8 cellular contexts compared by ENCODE assay signal in the genomic region with DNA sequence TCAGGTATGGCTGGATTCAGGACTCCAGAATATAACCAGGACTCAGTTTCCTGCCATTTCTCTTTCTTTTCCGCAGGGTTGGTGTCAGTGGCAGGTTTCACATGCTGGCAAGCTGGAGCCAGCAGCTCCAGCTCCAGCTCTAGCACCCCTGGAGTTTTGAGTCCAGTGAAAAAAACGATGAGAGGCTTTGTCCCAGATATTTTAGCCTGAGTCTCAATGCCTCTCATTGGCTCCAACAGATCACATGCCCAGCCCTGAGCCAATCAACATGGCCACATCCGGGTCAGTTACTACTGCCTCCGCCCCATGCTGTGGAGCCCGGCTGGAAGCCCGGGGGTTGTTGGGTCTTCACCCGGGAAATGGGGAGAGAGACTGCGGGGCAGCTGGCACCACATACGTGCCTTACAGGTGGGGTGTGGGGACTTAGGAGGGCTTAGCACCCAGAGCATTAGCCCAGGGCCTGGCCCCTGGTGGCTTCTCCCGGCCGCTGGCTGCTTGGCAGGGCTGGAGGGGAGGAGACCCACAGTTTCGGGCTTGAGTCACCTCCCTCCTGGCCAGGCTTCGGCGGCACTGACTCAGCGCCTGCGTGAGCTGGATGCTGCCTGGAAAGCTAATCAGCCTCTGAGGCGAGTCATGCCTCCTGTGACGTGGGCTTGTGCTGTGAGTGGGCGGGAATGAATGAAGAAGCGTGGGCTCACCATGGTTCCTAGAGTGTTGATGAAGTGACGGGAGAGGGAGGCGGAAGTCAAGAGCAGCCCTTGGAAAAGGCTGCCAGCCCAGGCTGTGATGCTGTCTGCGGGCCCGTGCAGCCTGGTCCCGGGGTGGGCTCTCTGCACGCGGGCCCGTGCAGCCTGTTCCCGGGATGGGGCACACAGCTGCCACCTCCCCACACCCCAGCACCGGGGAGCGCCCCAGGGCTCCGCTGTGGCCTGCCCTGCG. TPM values are rescaled to one million over a fixed set of nuclear protein-coding genes. Genes with fewer than 3 reads are reported as not detected.
DNase-seq lines count a peak whose midpoint lies in the region; ATAC-seq, FAIRE-seq and TF ChIP-seq lines count a peak whose summit lies in the region.

No MANE protein-coding gene starts in this region.

- TF ChIP-seq RAD21 in HepG2 (CRISPR knock-in tag; IDR thresholded peaks at IDR 0.05) = 0 out of 2 replicates have a peak, but pooled peaks have one; percentile 6

- no peaks in the 10 kb centered on the region for H3K9me3 ChIP-seq in HepG2 (ENCODE audit: low read length)

- no peak for TF ChIP-seq CTCF in HepG2 (CRISPR knock-in tag; IDR thresholded peaks at IDR 0.05)

- TSS peak; percentile 84 for BruUV-seq in HepG2 (replicated peaks; lab: Mats Ljungman, UMichigan)

- ATAC-seq in HG03558 (IDR thresholded peaks at IDR 0.05; ENCODE audit: extremely low read depth, unreplicated experiment) (peak; percentile 37), HepG2 (peak; percentile 96), HG03025 (IDR thresholded peaks at IDR 0.05; ENCODE audit: low FRiP score, unreplicated experiment) (no peak)

- peak; percentile 64 for DNase-seq in DMS79 (lab: John Stamatoyannopoulos, UW)
- peak; percentile 86 for DNase-seq in NCI-H774 (lab: John Stamatoyannopoulos, UW)
- DNase-seq in activated CD4-positive, alpha-beta T cell treated with anti-CD3 and anti-CD28 coated beads, Interleukin-2, amount 50 U/mL, for 48 hours = peak; percentile 92 to 94
- DNase-seq in dedifferentiated amniotic fluid mesenchymal stem cell (ENCODE audit: extremely low spot score) = peak; percentile 99
- peak; percentile 95 for DNase-seq in HepG2 (ENCODE audit: low spot score)
- peak; percentile 97 for DNase-seq in stimulated activated CD4-positive, alpha-beta T cell treated with anti-CD3 and anti-CD28 coated beads, Interleukin-1b, Interleukin-23, amount 100 ng/mL, for 48 hours

- FAIRE-seq in HepG2 (lab: Jason Lieb, UNC) = peak; percentile 96

- no peaks in the 10 kb centered on the region for H4K20me1 ChIP-seq in HepG2 (ENCODE audit: insufficient read depth, low read length)

- H3K36me3 ChIP-seq in HepG2 (replicated peaks in 1 of 2; ENCODE audit: control insufficient read depth in 1 of 2, insufficient read depth in 2 of 2, low read length in 2 of 2) = no peaks in the 10 kb centered on the region

- 0% methylated on average over 6 of the region's 33 CpGs for WGBS in HepG2 (ENCODE audit: low lambda C conversion rate)

- TF ChIP-seq EP300 in HepG2 (IDR thresholded peaks at IDR 0.05; ENCODE audit: low read depth in 2 of 2, low read length in 2 of 2) (no peak), HepG2 (CRISPR knock-in tag; IDR thresholded peaks at IDR 0.05; ENCODE audit: borderline replicate concordance) (no peak; the same call in 1 of the 2 replicates)

- in situ Hi-C loops in HepG2 (cut with HindIII; ENCODE audit: extremely low pct_ligation_motif_present, low pct_unique_long_range_greater_than_20kb) = loop anchor here (5.0 kb wide), 1 partner anchor 215 kb away; no protein-coding TSS in a partner anchor

- H3K4me2 ChIP-seq in HepG2 (ENCODE audit: low read depth, low read length) = peak overlapping the region; percentile 89

- peak overlapping the region; percentile 68 for H2AFZ ChIP-seq in HepG2 (ENCODE audit: low read length)

- peak overlapping the region; percentile 94 for H3K9ac ChIP-seq in HepG2 (ENCODE audit: insufficient read depth, low read depth, low read length)

- TF ChIP-seq POLR2A in HepG2 (IDR thresholded peaks at IDR 0.05; ENCODE audit: insufficient read depth in 1 of 2, low read depth in 2 of 2, low read length in 2 of 2) = peak; percentile 85 to 91

- H3K27ac ChIP-seq in HepG2 (ENCODE audit: extremely low read length, insufficient read depth, low read length) = peak overlapping the region; percentile 87

- H3K27me3 ChIP-seq in HepG2 (ENCODE audit: control insufficient read depth in 1 of 2, insufficient read depth in 2 of 2, low read length in 2 of 2) = no peaks in the 10 kb centered on the region; a peak in 1 of 5 replicates

- H3K4me1 ChIP-seq in HepG2 (ENCODE audit: insufficient read depth, low read length) = peaks cover 45% of the 10 kb centered on the region

- POLR2A ChIA-PET in HepG2 (lab: Yijun Ruan, JAX) = interaction anchor here (0.6 to 3.1 kb wide), 22 partner anchors 9 to 730 kb away, joined by 3 to 28 read pairs (median 4); a partner anchor contains a TSS

- peak overlapping the region; percentile 68 to 90 (median 74) for H3K4me3 ChIP-seq in HepG2 (replicated peaks in 1 of 3; ENCODE audit: insufficient read depth in 1 of 3, low read depth in 2 of 3, low read length in 3 of 3)

- intact Hi-C loops in HepG2 (cut with micrococcal nuclease; ENCODE audit: unreplicated experiment) = no loop called here

- no peaks in the 10 kb centered on the region for H3K79me2 ChIP-seq in HepG2 (ENCODE audit: insufficient read depth, low read length)

- CTCF ChIA-PET in HepG2 (lab: Yijun Ruan, JAX; ENCODE audit: low intra/inter-chr PET ratio, low total read pairs) = no interaction called here

TF ChIP-seq in HepG2, 621 proteins besides CTCF, POLR2A, EP300 and RAD21 (continues in another document):
- TF ChIP-seq ISX (CRISPR knock-in tag; conservative IDR thresholded peaks at IDR 0.05) = no peak
- no peak; the same call in 1 of the 2 replicates for TF ChIP-seq ZFP82 (CRISPR knock-in tag; IDR thresholded peaks at IDR 0.05; ENCODE audit: borderline replicate concordance)
- TF ChIP-seq CEBPG (CRISPR knock-in tag; IDR thresholded peaks at IDR 0.05) = no peak
- TF ChIP-seq ZNF883 (CRISPR knock-in tag; IDR thresholded peaks at IDR 0.05; ENCODE audit: not compliant biosample characterization) = peak; percentile 49
- TF ChIP-seq ZNF333 (CRISPR knock-in tag; IDR thresholded peaks at IDR 0.05; ENCODE audit: borderline replicate concordance) = 0 out of 2 replicates have a peak, but pooled peaks have one; percentile 49
- TF ChIP-seq, protein P1, sequence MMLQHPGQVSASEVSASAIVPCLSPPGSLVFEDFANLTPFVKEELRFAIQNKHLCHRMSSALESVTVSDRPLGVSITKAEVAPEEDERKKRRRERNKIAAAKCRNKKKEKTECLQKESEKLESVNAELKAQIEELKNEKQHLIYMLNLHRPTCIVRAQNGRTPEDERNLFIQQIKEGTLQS (CRISPR knock-in tag; IDR thresholded peaks at IDR 0.05) = no peak
- TF ChIP-seq HNRNPUL1 (IDR thresholded peaks at IDR 0.05; ENCODE audit: low read depth, low read length) = no peak
- TF ChIP-seq ARNT2 (CRISPR knock-in tag; IDR thresholded peaks at IDR 0.05; ENCODE audit: low read depth) = no peak; the same call in 1 of the 2 replicates
- TF ChIP-seq ZNF788 (CRISPR knock-in tag; IDR thresholded peaks at IDR 0.05; ENCODE audit: borderline replicate concordance) = peak; percentile 41; the same call in 1 of the 2 replicates

RNA-seq across cellular contexts. Expression of a gene that starts 15.3 kb away (rescaled TPM):
- total RNA-seq in HepG2 (2016; rRNA removed; fragmentation: Illumina TruSeq; extraction: Trizol) = 8.2 and 9.9 TPM in 2 replicates
- 10.0 and 14.3 TPM in 2 replicates for total RNA-seq in HepG2 (2016; cell fraction: cytosol; rRNA removed; fragmentation: Illumina TruSeq; extraction: Trizol; ENCODE audit: low read depth)
- total RNA-seq in HepG2 (2016; cell fraction: insoluble cytoplasmic fraction; rRNA removed; fragmentation: Illumina TruSeq; extraction: Trizol) = 5.1 and 7.9 TPM in 2 replicates
- total RNA-seq in HepG2 (2016; cell fraction: membrane; rRNA removed; fragmentation: Illumina TruSeq; extraction: Trizol) = 4.8 and 7.5 TPM in 2 replicates
- 11.0 and 11.8 TPM in 2 replicates for total RNA-seq in HepG2 (2016; cell fraction: nucleus; rRNA removed; fragmentation: Illumina TruSeq; extraction: Trizol)
- 2.4 TPM in 2 replicates for polyA plus RNA-seq in HepG2 (2011; rRNA removed)
- polyA plus RNA-seq in HepG2 (2011; cell fraction: cytosol; rRNA removed) = 2.0 and 2.1 TPM in 2 replicates
- 12.6 and 14.1 TPM in 2 replicates for polyA plus RNA-seq in HepG2 (2011; cell fraction: nucleus; rRNA removed)
- polyA plus RNA-seq in HepG2 (2012) = 5.7 and 10.2 TPM in 2 replicates
- polyA plus RNA-seq in HepG2 (2016; cell fraction: cytosol; fragmentation: Illumina TruSeq; extraction: Trizol; ENCODE audit: low read depth) = 0.74 and 0.75 TPM in 2 replicates
- polyA plus RNA-seq in HepG2 (2016; cell fraction: insoluble cytoplasmic fraction; fragmentation: Illumina TruSeq; extraction: Trizol; ENCODE audit: low read depth) = 5.4 and 8.3 TPM in 2 replicates
- polyA plus RNA-seq in HepG2 (2016; cell fraction: membrane; fragmentation: Illumina TruSeq; extraction: Trizol; ENCODE audit: low read depth) = 1.4 and 1.8 TPM in 2 replicates
- polyA plus RNA-seq in HepG2 (2016; cell fraction: nucleus; fragmentation: Illumina TruSeq; extraction: Trizol; ENCODE audit: insufficient read depth, low read depth) = 13.8 and 15.2 TPM in 2 replicates
- polyA minus RNA-seq in HepG2 (2011; rRNA and poly(A)+ RNA removed; ENCODE audit: low replicate concordance) = 19.1 and 29.6 TPM in 2 replicates
- polyA minus RNA-seq in HepG2 (2011; cell fraction: cytosol; rRNA and poly(A)+ RNA removed) = 12.1 and 18.0 TPM in 2 replicates
- polyA minus RNA-seq in HepG2 (2011; cell fraction: nucleus; rRNA and poly(A)+ RNA removed) = 24.1 and 32.1 TPM in 2 replicates

RNA-seq across cellular contexts. Expression of a gene that starts 27.5 kb away (rescaled TPM):
- 0.28 and 0.40 TPM in 2 replicates for total RNA-seq in HepG2 (2016; rRNA removed; fragmentation: Illumina TruSeq; extraction: Trizol)
- 0.09 and 0.20 TPM in 2 replicates for total RNA-seq in HepG2 (2016; cell fraction: cytosol; rRNA removed; fragmentation: Illumina TruSeq; extraction: Trizol; ENCODE audit: low read depth)
- total RNA-seq in HepG2 (2016; cell fraction: insoluble cytoplasmic fraction; rRNA removed; fragmentation: Illumina TruSeq; extraction: Trizol) = 0.25 and 0.35 TPM in 2 replicates
- 0.31 and 0.41 TPM in 2 replicates for total RNA-seq in HepG2 (2016; cell fraction: membrane; rRNA removed; fragmentation: Illumina TruSeq; extraction: Trizol)
- 0.28 and 0.34 TPM in 2 replicates for total RNA-seq in HepG2 (2016; cell fraction: nucleus; rRNA removed; fragmentation: Illumina TruSeq; extraction: Trizol)
- polyA plus RNA-seq in HepG2 (2011; rRNA removed) = 0.42 and 0.83 TPM in 2 replicates
- polyA plus RNA-seq in HepG2 (2011; cell fraction: cytosol; rRNA removed) = 0.38 and 0.42 TPM in 2 replicates
- 0.08 and 0.24 TPM in 2 replicates for polyA plus RNA-seq in HepG2 (2011; cell fraction: nucleus; rRNA removed)
- 0.21 and 0.59 TPM in 2 replicates for polyA plus RNA-seq in HepG2 (2012)
- polyA plus RNA-seq in HepG2 (2016; cell fraction: cytosol; fragmentation: Illumina TruSeq; extraction: Trizol; ENCODE audit: low read depth) = 0.16 and 0.25 TPM in 2 replicates
- polyA plus RNA-seq in HepG2 (2016; cell fraction: insoluble cytoplasmic fraction; fragmentation: Illumina TruSeq; extraction: Trizol; ENCODE audit: low read depth) = 0.35 and 0.46 TPM in 2 replicates
- polyA plus RNA-seq in HepG2 (2016; cell fraction: membrane; fragmentation: Illumina TruSeq; extraction: Trizol; ENCODE audit: low read depth) = 0.16 and 0.31 TPM in 2 replicates
- 0.25 TPM in 1 of 2 replicates, not detected in the other for polyA plus RNA-seq in HepG2 (2016; cell fraction: nucleus; fragmentation: Illumina TruSeq; extraction: Trizol; ENCODE audit: insufficient read depth, low read depth)
- polyA minus RNA-seq in HepG2 (2011; rRNA and poly(A)+ RNA removed; ENCODE audit: low replicate concordance) = 2.8 TPM in 1 of 2 replicates, not detected in the other
- polyA minus RNA-seq in HepG2 (2011; cell fraction: cytosol; rRNA and poly(A)+ RNA removed) = not detected in 2 replicates
- not detected in 2 replicates for polyA minus RNA-seq in HepG2 (2011; cell fraction: nucleus; rRNA and poly(A)+ RNA removed)
